In the genomic region with DNA sequence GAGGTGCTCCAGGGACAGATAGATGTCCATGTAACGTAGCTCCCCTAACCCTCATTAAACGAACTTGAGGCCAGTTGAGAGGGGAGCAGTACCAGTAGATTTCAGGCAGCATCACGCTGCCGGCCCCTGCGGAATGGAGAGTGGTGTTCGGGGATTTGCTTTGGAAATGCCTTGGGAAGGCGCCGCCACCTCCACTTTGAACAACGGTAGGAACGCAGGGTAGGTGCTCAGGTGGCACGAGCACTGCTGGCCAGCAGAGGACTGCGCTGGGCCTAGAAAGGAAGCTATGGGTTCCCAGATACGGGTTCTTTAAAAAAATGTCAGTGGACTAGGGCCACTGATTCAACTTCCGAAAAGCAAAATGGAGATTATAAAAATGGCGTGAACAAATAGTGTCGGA, we compare ENCODE assay signal across 13 cellular contexts.
DNase-seq lines count a peak whose midpoint lies in the region; ATAC-seq, FAIRE-seq and TF ChIP-seq lines count a peak whose summit lies in the region.
"Had no signal": no experiment of that assay in that cellular context is flagged by ENCODE, and none has a peak within 500 bp of the region (broad histone marks: within the 10 kb centered on the region; RNA-seq: fewer than 3 reads in every experiment).

No MANE protein-coding gene starts in this region.

- H3K27me3 ChIP-seq in HUES48 (ENCODE audit: control insufficient read depth, insufficient read depth, low read length) (peaks cover 55% of the 10 kb centered on the region), H1 (replicated peaks in 1 of 4; ENCODE audit: control insufficient read depth in 3 of 4, extremely low read depth in 1 of 4, insufficient read depth in 3 of 4, low read length in 3 of 4) (peaks cover 0 to 20% (median 9%) of the 10 kb centered on the region in 4 experiments; a peak in 6 of 7 replicates), thoracic aorta (replicated peaks; ENCODE audit: insufficient read depth) (no peaks in the 10 kb centered on the region)
- H3K27me3 ChIP-seq: adrenal gland had no signal

- H2BK12ac ChIP-seq in H1 (ENCODE audit: low read depth, low read length) = no peak overlapping the region

- H3K4me3 ChIP-seq in HUES48 (ENCODE audit: low read depth, low read length) (peak overlapping the region; percentile 52), H1 (ENCODE audit: extremely low read depth in 1 of 4, insufficient read depth in 2 of 4, low read depth in 3 of 4, low read length in 4 of 4) (peak overlapping the region in 3 of 4 experiments; percentile 29 to 52 (median 41); a peak in 5 of 8 replicates), thoracic aorta (peak overlapping the region; percentile 58)
- H3K4me3 ChIP-seq: adrenal gland had no signal

- no peaks in the 10 kb centered on the region for H3K36me3 Mint-ChIP-seq in mesothelial cell of epicardium

- H2BK15ac ChIP-seq in H1 (ENCODE audit: low read length) = no peak overlapping the region

- H3K79me1 ChIP-seq in H1 (ENCODE audit: low read depth, low read length) = no peaks in the 10 kb centered on the region

- TF ChIP-seq RAD21 in H1 (IDR thresholded peaks at IDR 0.05 in 1 of 2, conservative IDR thresholded peaks at IDR 0.05 in 1 of 2; ENCODE audit: low read depth in 2 of 2, low read length in 2 of 2) = peak in 1 of 2 experiments; percentile 44; a peak in 2 of 4 replicates

- CTCF ChIA-PET in H1 (lab: Charles Lee; ENCODE audit: partially characterized antibody) = interaction anchor here (0.7 to 4.4 kb wide), 28 partner anchors 9 to 365 kb away, joined by 3 to 22 read pairs (median 4); no protein-coding TSS in a partner anchor

- H3K56ac ChIP-seq in H1 (replicated peaks; ENCODE audit: insufficient read length, low read depth, low read length) = no peak overlapping the region

- 30% methylated on average over 16 of the region's 16 CpGs; no CpG with 5 or more reads in 1 of the 2 experiments for WGBS in H1 (ENCODE audit: extremely low coverage in 1 of 2, insufficient coverage in 1 of 2, insufficient read length in 1 of 2, insufficient replicate concordance in 2 of 2, low coverage in 1 of 2, low lambda C conversion rate in 2 of 2, missing lambda C conversion rate in 1 of 2), 2 experiments

- H3K27me3 Mint-ChIP-seq in mesothelial cell of epicardium (ENCODE audit: low read depth) = no peaks in the 10 kb centered on the region

- no peak overlapping the region for H2AFZ ChIP-seq in H1 (ENCODE audit: low read length)

- DNase-seq in H1 (ENCODE audit: low read depth in 1 of 2, low spot score in 2 of 2) (peak in 1 of 2 experiments; percentile 57), mesothelial cell of epicardium (ENCODE audit: low spot score in 2 of 2, unreplicated experiment in 2 of 2) (no peak), thoracic aorta (ENCODE audit: low spot score) (no peak), NCI-H2227 (lab: John Stamatoyannopoulos, UW; ENCODE audit: unreplicated experiment) (no peak), NCI-H146 (lab: John Stamatoyannopoulos, UW) (no peak), H4 (ENCODE audit: low spot score) (no peak), NCI-H1694 treated with DMSO at 0.1 percent for 48 hours (lab: John Stamatoyannopoulos, UW) (no peak)
- DNase-seq: activated T-cell treated with anti-CD3 and anti-CD28 coated beads, Interleukin-2, amount 50 U/mL, for 24 hours; adrenal gland; CD8-positive, alpha-beta memory T cell; NCI-H1694; NK-92 treated with Interleukin-12 subunit alpha and Interleukin-12 subunit beta, amount 100 ng/mL, for 24 hours had no signal

- no peaks in the 10 kb centered on the region for H3K79me2 ChIP-seq in H1 (ENCODE audit: control insufficient read depth in 1 of 2, insufficient read depth in 2 of 2, low read length in 2 of 2)

- H2AK5ac ChIP-seq in H1 (ENCODE audit: low read depth, low read length) = no peak overlapping the region

- no peak for ATAC-seq in thoracic aorta (ENCODE audit: insufficient number of reproducible peaks, low FRiP score, low read depth)

- TF ChIP-seq EP300 in H1 (IDR thresholded peaks at IDR 0.05; ENCODE audit: borderline replicate concordance in 1 of 2, low read depth in 2 of 2, low read length in 2 of 2) = no peak

- no peak overlapping the region for H4K91ac ChIP-seq in H1 (replicated peaks; ENCODE audit: insufficient read length, low read length)

- H4K8ac ChIP-seq in H1 (ENCODE audit: extremely low read depth, insufficient read depth, low read length) = no peak overlapping the region

- H2BK5ac ChIP-seq in H1 (ENCODE audit: low read depth, low read length) = no peak overlapping the region

- peak overlapping the region; percentile 14 for H3K4me3 Mint-ChIP-seq in mesothelial cell of epicardium
- H3K4me3 Mint-ChIP-seq: activated T-cell treated with anti-CD3 and anti-CD28 coated beads, Interleukin-2, amount 50 U/mL, for 24 hours; CD8-positive, alpha-beta memory T cell had no signal

- H3K4me1 Mint-ChIP-seq in mesothelial cell of epicardium = peaks cover 55% of the 10 kb centered on the region

- H3K36me3 ChIP-seq in HUES48 (ENCODE audit: control insufficient read depth, insufficient read depth, low read length) (no peaks in the 10 kb centered on the region), H1 (ENCODE audit: control insufficient read depth in 2 of 4, insufficient read depth in 4 of 4, low read length in 3 of 4) (no peaks in the 10 kb centered on the region), thoracic aorta (no peaks in the 10 kb centered on the region)
- H3K36me3 ChIP-seq: adrenal gland had no signal

- peak overlapping the region; percentile 5 for H3K27ac Mint-ChIP-seq in mesothelial cell of epicardium
- H3K27ac Mint-ChIP-seq: activated T-cell treated with anti-CD3 and anti-CD28 coated beads, Interleukin-2, amount 50 U/mL, for 24 hours; CD8-positive, alpha-beta memory T cell had no signal

- FAIRE-seq in H1 (lab: Jason Lieb, UNC) = no peak

- H4K5ac ChIP-seq in H1 (ENCODE audit: insufficient read length, low read depth, low read length) = no peak overlapping the region

- H2BK120ac ChIP-seq in H1 (replicated peaks; ENCODE audit: low read depth, low read length) = no peak overlapping the region

- no peaks in the 10 kb centered on the region for H3K9me3 Mint-ChIP-seq in mesothelial cell of epicardium
- H3K9me3 Mint-ChIP-seq: activated T-cell treated with anti-CD3 and anti-CD28 coated beads, Interleukin-2, amount 50 U/mL, for 24 hours; CD8-positive, alpha-beta memory T cell had no signal

- TF ChIP-seq CTCF in H1 (IDR thresholded peaks at IDR 0.05; ENCODE audit: control extremely low read depth in 1 of 3, insufficient read depth in 1 of 3, low read depth in 1 of 3, low read length in 3 of 3) = peak; percentile 23 to 30 (median 23); a peak in 3 of 4 replicates
- TF ChIP-seq CTCF in mesothelial cell of epicardium (IDR thresholded peaks at IDR 0.05; ENCODE audit: unreplicated experiment) = no peak
- no peak for TF ChIP-seq CTCF in thoracic aorta (IDR thresholded peaks at IDR 0.05)

- no peak overlapping the region for H3K4ac ChIP-seq in H1 (replicated peaks; ENCODE audit: insufficient read length, low read depth, low read length)

- H3K27ac ChIP-seq in HUES48 (ENCODE audit: low read depth, low read length) (no peak overlapping the region), H1 (ENCODE audit: low read depth, low read length) (no peak overlapping the region), thoracic aorta (peak overlapping the region; percentile 67 to 89)

- H3K23me2 ChIP-seq in H1 (ENCODE audit: low read depth, low read length) = peaks cover 12% of the 10 kb centered on the region

- H3K9me3 ChIP-seq in HUES48 (ENCODE audit: control insufficient read depth, insufficient read depth, low read length) = no peaks in the 10 kb centered on the region
- no peaks in the 10 kb centered on the region for H3K9me3 ChIP-seq in H1 (ENCODE audit: insufficient read depth in 2 of 2, low read depth in 1 of 2, low read length in 1 of 2)
- no peaks in the 10 kb centered on the region for H3K9me3 ChIP-seq in thoracic aorta
- H3K9me3 ChIP-seq: adrenal gland had no signal

- H3K4me1 ChIP-seq in HUES48 (ENCODE audit: control insufficient read depth, insufficient read depth, low read length) = peaks cover 44% of the 10 kb centered on the region
- H3K4me1 ChIP-seq in H1 (replicated peaks in 1 of 4; ENCODE audit: control insufficient read depth in 3 of 4, insufficient read depth in 4 of 4, low read length in 3 of 4) = peaks cover 6 to 20% (median 12%) of the 10 kb centered on the region in 4 experiments
- peaks cover 24 to 82% of the 10 kb centered on the region in 2 donors for H3K4me1 ChIP-seq in thoracic aorta (ENCODE audit: control insufficient read depth in 1 of 2, low read depth in 2 of 2)

- H4K20me1 ChIP-seq in H1 (replicated peaks in 1 of 2; ENCODE audit: control insufficient read depth in 1 of 2, insufficient read depth in 2 of 2, low read length in 2 of 2) = peaks cover 0 to 5% of the 10 kb centered on the region in 2 experiments

- H3K14ac ChIP-seq in H1 (ENCODE audit: insufficient read length) = no peak overlapping the region

- H2BK20ac ChIP-seq in H1 (ENCODE audit: low read length) = no peak overlapping the region

- POLR2A ChIA-PET in H1 (lab: Charles Lee; ENCODE audit: partially characterized antibody) = no interaction called here

- H3K23ac ChIP-seq in H1 (ENCODE audit: insufficient read length) = no peak overlapping the region

- no peak overlapping the region for H3K18ac ChIP-seq in H1 (ENCODE audit: extremely low read depth, low read length)

- H3K4me2 ChIP-seq in H1 (ENCODE audit: insufficient read depth in 1 of 2, low read depth in 2 of 2, low read length in 2 of 2) = peak overlapping the region; percentile 67 to 69

- H3K9ac ChIP-seq in HUES48 (ENCODE audit: low read depth, low read length) = no peak overlapping the region
- no peak overlapping the region for H3K9ac ChIP-seq in H1 (replicated peaks in 1 of 4; ENCODE audit: extremely low read depth in 1 of 4, low read depth in 3 of 4, low read length in 3 of 4)

- TF ChIP-seq POLR2A in H1 (IDR thresholded peaks at IDR 0.05; ENCODE audit: control extremely low read depth in 1 of 2, low read depth in 2 of 2, low read length in 2 of 2) = no peak

TF ChIP-seq in H1, 55 proteins besides CTCF, POLR2A, EP300 and RAD21:
- no peak for TF ChIP-seq NRF1 (IDR thresholded peaks at IDR 0.05; ENCODE audit: low read depth, low read length)
- TF ChIP-seq, protein P1, sequence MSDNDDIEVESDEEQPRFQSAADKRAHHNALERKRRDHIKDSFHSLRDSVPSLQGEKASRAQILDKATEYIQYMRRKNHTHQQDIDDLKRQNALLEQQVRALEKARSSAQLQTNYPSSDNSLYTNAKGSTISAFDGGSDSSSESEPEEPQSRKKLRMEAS (IDR thresholded peaks at IDR 0.05) = no peak
- peak; percentile 10 for TF ChIP-seq EZH2 (IDR thresholded peaks at IDR 0.05; ENCODE audit: low read depth, low read length, severe bottlenecking)
- no peak for TF ChIP-seq SP1 (IDR thresholded peaks at IDR 0.05; ENCODE audit: low read depth, low read length)
- TF ChIP-seq SIRT6 (IDR thresholded peaks at IDR 0.05; ENCODE audit: low read length) = no peak

Comparison
In these comparisons a context has a peak if more than half of its experiments do, and no peak if none do; other contexts are left out.
1. H3K27ac ChIP-seq: peak in thoracic aorta (2 of 2); none in HUES48 (single experiment) and H1 (single experiment).
2. CTCF ChIP-seq: peak in H1 (3 of 3); none in mesothelial cell of epicardium (single experiment) and thoracic aorta (single experiment).
3. Peak in every context shown above with its lines, with median percentiles within 50 percentile points of each other: H3K4me3 ChIP-seq.